ENCODE assay signal across 10 cellular contexts in genomic region chr21:35924714-35925301, GRCh38.
DNase-seq lines count a peak whose midpoint lies in the region; ATAC-seq, FAIRE-seq and TF ChIP-seq lines count a peak whose summit lies in the region.
"Had no signal": no experiment of that assay in that cellular context is flagged by ENCODE, and none has a peak within 500 bp of the region (broad histone marks: within the 10 kb centered on the region; RNA-seq: fewer than 3 reads in every experiment).

No MANE protein-coding gene starts in this region.

- CTCF ChIA-PET in activated CD8-positive, alpha-beta T cell treated with anti-CD3 and anti-CD28 coated beads, Interleukin-2, amount 10 ng/mL, durations not matched to agents 7 days and 5 days (lab: Charles Lee), result no interaction called here

- H3K27me3 Mint-ChIP-seq in activated CD8-positive, alpha-beta T cell treated with anti-CD3 and anti-CD28 coated beads, Interleukin-2, amount 10 ng/mL, durations not matched to agents 7 days and 5 days (ENCODE audit: low read depth), result peaks cover 10% of the 10 kb centered on the region

- intact Hi-C loops in heart right ventricle (cut with DNase I), result no loop called here

- no peaks in the 10 kb centered on the region for H3K36me3 ChIP-seq in heart right ventricle
- H3K36me3 ChIP-seq: SJSA1 had no signal

- 74 to 85% methylated on average over 6 of the region's 6 CpGs for WGBS in heart right ventricle, 2 donors

- peak overlapping the region in 1 of 10 donors; percentile 4 for H3K27ac ChIP-seq in heart right ventricle
- H3K27ac ChIP-seq: SJSA1 had no signal

- H3K4me3 Mint-ChIP-seq in activated CD8-positive, alpha-beta T cell treated with anti-CD3 and anti-CD28 coated beads, Interleukin-2, amount 10 ng/mL, durations not matched to agents 7 days and 5 days, result no peak overlapping the region

- TF ChIP-seq CTCF in heart right ventricle (IDR thresholded peaks at IDR 0.05), result no peak

- peak; percentile 7 for DNase-seq in stimulated activated CD4-positive, alpha-beta T cell treated with anti-CD3 and anti-CD28 coated beads, Interleukin-15, amount 100 ng/mL, for 24 hours
- no peak for DNase-seq in stimulated activated CD4-positive, alpha-beta T cell treated with anti-CD3 and anti-CD28 coated beads, Interleukin-4, amount 100 ng/mL, for 1 hour
- no peak for DNase-seq in activated CD8-positive, alpha-beta T cell treated with anti-CD3 and anti-CD28 coated beads, Interleukin-2, amount 10 ng/mL, durations not matched to agents 7 days and 5 days
- DNase-seq in heart right ventricle, result no peak
- DNase-seq in urothelium cell line (ENCODE audit: low spot score), result peak; percentile 48
- DNase-seq in nucleus accumbens (lab: John Stamatoyannopoulos, UW), result no peak
- DNase-seq in NCI-H2107 treated with DMSO at 0.1 percent for 48 hours (lab: John Stamatoyannopoulos, UW; ENCODE audit: unreplicated experiment), result no peak
- DNase-seq: stimulated activated CD4-positive, alpha-beta T cell treated with anti-CD3 and anti-CD28 coated beads, Interleukin-4, amount 100 ng/mL, for 4 hours had no signal

- no peaks in the 10 kb centered on the region for H3K36me3 Mint-ChIP-seq in activated CD8-positive, alpha-beta T cell treated with anti-CD3 and anti-CD28 coated beads, Interleukin-2, amount 10 ng/mL, durations not matched to agents 7 days and 5 days (ENCODE audit: low read depth)

- ATAC-seq in activated CD8-positive, alpha-beta T cell treated with anti-CD3 and anti-CD28 coated beads, Interleukin-2, amount 10 ng/mL, durations not matched to agents 7 days and 5 days, result peak; percentile 36
- peak in 5 of 8 donors; percentile 38 to 90 (median 57) for ATAC-seq in heart right ventricle
- no peak for ATAC-seq in GM18873 (IDR thresholded peaks at IDR 0.05; ENCODE audit: low FRiP score, unreplicated experiment)

- no peaks in the 10 kb centered on the region for H3K9me3 ChIP-seq in heart right ventricle
- H3K9me3 ChIP-seq: SJSA1 had no signal

- no peak overlapping the region for H3K4me3 ChIP-seq in heart right ventricle
- H3K4me3 ChIP-seq: SJSA1 had no signal

- no peak for FAIRE-seq in urothelium cell line (lab: Jason Lieb, UNC)

- H3K9me3 Mint-ChIP-seq in activated CD8-positive, alpha-beta T cell treated with anti-CD3 and anti-CD28 coated beads, Interleukin-2, amount 10 ng/mL, durations not matched to agents 7 days and 5 days (ENCODE audit: insufficient read depth), result no peaks in the 10 kb centered on the region

- no peaks in the 10 kb centered on the region for H3K4me1 Mint-ChIP-seq in activated CD8-positive, alpha-beta T cell treated with anti-CD3 and anti-CD28 coated beads, Interleukin-2, amount 10 ng/mL, durations not matched to agents 7 days and 5 days (ENCODE audit: low read depth)

- H3K27ac Mint-ChIP-seq in activated CD8-positive, alpha-beta T cell treated with anti-CD3 and anti-CD28 coated beads, Interleukin-2, amount 10 ng/mL, durations not matched to agents 7 days and 5 days, result no peak overlapping the region

- POLR2A ChIA-PET in activated CD8-positive, alpha-beta T cell treated with anti-CD3 and anti-CD28 coated beads, Interleukin-2, amount 10 ng/mL, durations not matched to agents 7 days and 5 days (lab: Charles Lee), result no interaction called here

- peaks cover 0 to 14% (median 0%) of the 10 kb centered on the region in 9 donors for H3K4me1 ChIP-seq in heart right ventricle

- H3K27me3 ChIP-seq in heart right ventricle, result no peaks in the 10 kb centered on the region
- H3K27me3 ChIP-seq: SJSA1 had no signal

Comparison
In these comparisons a context has a peak if more than half of its experiments do, and no peak if none do; other contexts are left out.
1. DNase-seq: peak in stimulated activated CD4-positive, alpha-beta T cell treated with anti-CD3 and anti-CD28 coated beads, Interleukin-15, amount 100 ng/mL, for 24 hours (single experiment) and urothelium cell line (single experiment); none in stimulated activated CD4-positive, alpha-beta T cell treated with anti-CD3 and anti-CD28 coated beads, Interleukin-4, amount 100 ng/mL, for 1 hour (single experiment), activated CD8-positive, alpha-beta T cell treated with anti-CD3 and anti-CD28 coated beads, Interleukin-2, amount 10 ng/mL, durations not matched to agents 7 days and 5 days (single experiment), heart right ventricle (0 of 2), nucleus accumbens (0 of 56) and NCI-H2107 treated with DMSO at 0.1 percent for 48 hours (single experiment).